Comparison of ENCODE assay signal across 1 cellular context in genomic region chrX:120306640-120307039, GRCh38.
TF ChIP-seq lines count a peak whose summit lies in the region.

No MANE protein-coding gene starts in this region.

TF ChIP-seq in HepG2, 621 proteins besides CTCF, POLR2A, EP300 and RAD21:
- TF ChIP-seq NFE2L2 (IDR thresholded peaks at IDR 0.05; ENCODE audit: low read length) (0 out of 2 replicates have a peak, but pooled peaks have one; percentile 9), ASH2L (IDR thresholded peaks at IDR 0.05; ENCODE audit: insufficient read length, low read depth, low read length) (no peak)
